8 cellular contexts compared by ENCODE assay signal in genomic region chr3:134029256-134029733, GRCh38. TPM values are rescaled to one million over a fixed set of nuclear protein-coding genes. Genes with fewer than 3 reads are reported as not detected.
DNase-seq lines count a peak whose midpoint lies in the region; ATAC-seq lines count a peak whose summit lies in the region.

No MANE protein-coding gene starts in this region.

- H3K4me3 ChIP-seq in H7 (ENCODE audit: insufficient read depth, low read depth, low read length) = peak overlapping the region; percentile 67

- ATAC-seq in left cardiac atrium = peak; percentile 58 to 62
- ATAC-seq in GM21825 (IDR thresholded peaks at IDR 0.05; ENCODE audit: unreplicated experiment) = no peak
- no peak for ATAC-seq in HG02642 (IDR thresholded peaks at IDR 0.05; ENCODE audit: poor library complexity, unreplicated experiment)

- peaks cover 30% of the 10 kb centered on the region for H3K27me3 ChIP-seq in H7 (ENCODE audit: control insufficient read depth, insufficient read depth, low read length)

- H3K36me3 ChIP-seq in H7 (replicated peaks; ENCODE audit: control insufficient read depth, insufficient read depth, low read length) = no peaks in the 10 kb centered on the region

- intact Hi-C loops in left cardiac atrium (cut with DNase I) = no loop called here

- DNase-seq in H7 = peak; percentile 71
- DNase-seq in SW480 (ENCODE audit: low spot score) = peak; percentile 34
- no peak for DNase-seq in left cardiac atrium
- DNase-seq in retina = peak; percentile 74
- no peak for DNase-seq in NK-92 treated with Interleukin-12 subunit alpha and Interleukin-12 subunit beta, amount 100 ng/mL, for 24 hours (lab: John Stamatoyannopoulos, UW)
- no peak for DNase-seq in activated CD4-positive, CD25-positive, alpha-beta regulatory T cell treated with anti-CD3 and anti-CD28 coated beads, Interleukin-2, amount 50 U/mL, for 72 hours

RNA-seq across cellular contexts. Expression of gene SLCO2A1, which starts 0.4 kb away (rescaled TPM):
- 0.33 and 2.4 TPM in 2 replicates for total RNA-seq in H7 (2014; rRNA removed; shearing (Covaris generic))
- total RNA-seq in left cardiac atrium = 10 to 100 TPM; 15.4 to 67.6 TPM

Comparison
In these comparisons a context has a peak if more than half of its experiments do, and no peak if none do; other contexts are left out.
1. DNase-seq: peak in H7 (single experiment), SW480 (single experiment) and retina (single experiment); none in left cardiac atrium (single experiment), NK-92 treated with Interleukin-12 subunit alpha and Interleukin-12 subunit beta, amount 100 ng/mL, for 24 hours (single experiment) and activated CD4-positive, CD25-positive, alpha-beta regulatory T cell treated with anti-CD3 and anti-CD28 coated beads, Interleukin-2, amount 50 U/mL, for 72 hours (single experiment).
2. ATAC-seq: peak in left cardiac atrium (2 of 2); none in GM21825 (single experiment) and HG02642 (single experiment).